Comparison of ENCODE assay signal across 25 cellular contexts in the genomic region with DNA sequence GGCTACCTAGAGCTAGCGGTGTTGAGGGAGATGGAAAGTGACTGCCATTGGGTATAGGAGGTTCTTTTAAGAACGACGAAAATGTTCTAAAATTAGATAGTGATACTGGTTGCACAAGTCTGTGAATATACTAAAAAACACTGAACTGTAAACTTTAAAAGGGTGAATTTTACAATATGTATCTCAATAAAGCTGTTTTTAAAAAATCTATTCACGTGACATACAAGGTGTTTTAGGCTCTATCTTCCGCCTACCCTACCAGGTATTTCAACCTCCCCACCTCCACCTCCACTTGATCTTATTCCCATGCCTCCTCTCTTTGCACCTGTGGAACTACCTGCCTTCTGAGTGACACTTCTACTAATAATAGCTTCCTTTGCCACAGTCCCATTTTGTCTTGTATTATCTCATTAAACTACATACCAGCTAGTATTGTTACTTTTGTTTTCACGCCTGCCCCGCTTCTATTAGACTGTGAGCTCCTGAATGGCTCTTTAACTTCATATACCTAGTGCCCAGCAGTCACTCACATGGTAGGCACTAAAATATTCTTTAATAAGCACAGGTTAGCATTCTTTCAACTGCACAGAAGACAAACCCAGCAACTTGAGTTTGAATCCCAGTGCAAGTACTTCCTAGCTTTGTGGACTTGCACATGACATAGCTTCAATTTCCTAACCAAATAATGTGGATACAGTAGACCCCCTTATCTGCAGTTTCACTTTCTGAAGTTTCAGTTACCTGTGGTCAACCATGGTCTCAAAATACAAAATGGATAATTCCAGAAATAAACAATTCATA. TPM values are rescaled to one million over a fixed set of nuclear protein-coding genes. Genes with fewer than 3 reads are reported as not detected.
DNase-seq lines count a peak whose midpoint lies in the region; ATAC-seq, FAIRE-seq and TF ChIP-seq lines count a peak whose summit lies in the region.
"Had no signal": no experiment of that assay in that cellular context is flagged by ENCODE, and none has a peak within 500 bp of the region (broad histone marks: within the 10 kb centered on the region; RNA-seq: fewer than 3 reads in every experiment).

No MANE protein-coding gene starts in this region.

- H3K9me3 Mint-ChIP-seq in activated naive CD8-positive, alpha-beta T cell (ENCODE audit: low read depth), result no peaks in the 10 kb centered on the region
- no peaks in the 10 kb centered on the region for H3K9me3 Mint-ChIP-seq in activated naive CD8-positive, alpha-beta T cell treated with anti-CD3 and anti-CD28 coated beads for 36 hours
- H3K9me3 Mint-ChIP-seq in stimulated activated naive B cell treated with anti-CD40 and anti-IgM and Interleukin-4, amounts not matched to agents 10 μg/mL and 1 μg/mL and 100 μg/mL, for 72 hours, result no peaks in the 10 kb centered on the region
- H3K9me3 Mint-ChIP-seq: activated CD4-positive, alpha-beta memory T cell treated with anti-CD3 and anti-CD28 coated beads, Interleukin-2, amount 10 ng/mL, durations not matched to agents 7 days and 5 days; activated naive CD8-positive, alpha-beta T cell treated with anti-CD3 and anti-CD28 coated beads, Interleukin-2, amount 10 ng/mL, durations not matched to agents 7 days and 5 days; activated T-helper 2 cell treated with anti-CD3 and anti-CD28 coated beads, Interferon-gamma antibody, Interleukin-2, Interleukin-4, amounts not matched to agents 10 μg/mL and 5 μg/mL and 100 μg/mL, durations not matched to agents 14 hours and 24 hours and 36 hours; dendritic cell treated with granulocyte-macrophage colony-stimulating factor and Interleukin-4, amounts not matched to agents 40 ng/mL and 50 ng/mL, for 4 days; T-helper 1 cell treated with Interleukin-12 subunit alpha and Interleukin-12 subunit beta and Interleukin-4 antibody, amounts not matched to agents 30 μg/mL and 1 μg/mL, for 36 hours had no signal

- H3K27ac Mint-ChIP-seq in activated naive CD8-positive, alpha-beta T cell, result peak overlapping the region; percentile 6
- H3K27ac Mint-ChIP-seq in activated naive CD8-positive, alpha-beta T cell treated with anti-CD3 and anti-CD28 coated beads for 36 hours, result no peak overlapping the region
- peak overlapping the region; percentile 39 for H3K27ac Mint-ChIP-seq in T-helper 17 cell
- H3K27ac Mint-ChIP-seq in stimulated activated naive B cell treated with anti-CD40 and anti-IgM and Interleukin-4, amounts not matched to agents 10 μg/mL and 1 μg/mL and 100 μg/mL, for 72 hours, result peak overlapping the region; percentile 3
- H3K27ac Mint-ChIP-seq: activated CD4-positive, alpha-beta memory T cell treated with anti-CD3 and anti-CD28 coated beads, Interleukin-2, amount 10 ng/mL, durations not matched to agents 7 days and 5 days; activated naive CD8-positive, alpha-beta T cell treated with anti-CD3 and anti-CD28 coated beads, Interleukin-2, amount 10 ng/mL, durations not matched to agents 7 days and 5 days; activated T-helper 2 cell treated with anti-CD3 and anti-CD28 coated beads, Interferon-gamma antibody, Interleukin-2, Interleukin-4, amounts not matched to agents 10 μg/mL and 5 μg/mL and 100 μg/mL, durations not matched to agents 14 hours and 24 hours and 36 hours; dendritic cell treated with granulocyte-macrophage colony-stimulating factor and Interleukin-4, amounts not matched to agents 40 ng/mL and 50 ng/mL, for 4 days; T-helper 1 cell treated with Interleukin-12 subunit alpha and Interleukin-12 subunit beta and Interleukin-4 antibody, amounts not matched to agents 30 μg/mL and 1 μg/mL, for 36 hours had no signal

- no peak for DNase-seq in activated naive CD8-positive, alpha-beta T cell treated with anti-CD3 and anti-CD28 coated beads for 36 hours
- DNase-seq in H54 (ENCODE audit: insufficient read length, low spot score), result no peak
- DNase-seq in T-helper 17 cell, result no peak
- no peak for DNase-seq in stimulated activated naive B cell treated with anti-CD40 and anti-IgM and Interleukin-4, amounts not matched to agents 10 μg/mL and 1 μg/mL and 100 μg/mL, for 72 hours
- no peak for DNase-seq in NCI-H146 treated with DMSO at 0.1 percent for 48 hours (lab: John Stamatoyannopoulos, UW; ENCODE audit: unreplicated experiment)
- no peak for DNase-seq in cerebellum (ENCODE audit: low spot score)
- DNase-seq: 8988T; activated CD4-positive, alpha-beta memory T cell treated with anti-CD3 and anti-CD28 coated beads, Interleukin-2, amount 10 ng/mL, durations not matched to agents 7 days and 5 days; activated CD4-positive, alpha-beta T cell treated with anti-CD3 and anti-CD28 coated beads for 1 hour; activated naive CD8-positive, alpha-beta T cell treated with anti-CD3 and anti-CD28 coated beads, Interleukin-2, amount 10 ng/mL, durations not matched to agents 7 days and 5 days; GM23248; hippocampal formation; mesendoderm; NCI-H2081; NCI-H345; nucleus accumbens; psoas muscle; stimulated activated naive CD4-positive, alpha-beta T cell treated with Interleukin-2 at 50 U/mL for 16 hours had no signal

- ATAC-seq in T-helper 17 cell, result no peak
- no peak for ATAC-seq in stimulated activated naive B cell treated with anti-CD40 and anti-IgM and Interleukin-4, amounts not matched to agents 10 μg/mL and 1 μg/mL and 100 μg/mL, for 72 hours (replicated peaks)
- no peak for ATAC-seq in HG03045 (IDR thresholded peaks at IDR 0.05; ENCODE audit: unreplicated experiment)

- TF ChIP-seq POLR2A in H54 (IDR thresholded peaks at IDR 0.05; ENCODE audit: low read depth, low read length), result no peak

- peak; percentile 33 for FAIRE-seq in H54 (lab: Jason Lieb, UNC)
- FAIRE-seq: frontal cortex had no signal

- no peaks in the 10 kb centered on the region for H3K27me3 Mint-ChIP-seq in activated naive CD8-positive, alpha-beta T cell
- no peaks in the 10 kb centered on the region for H3K27me3 Mint-ChIP-seq in activated naive CD8-positive, alpha-beta T cell treated with anti-CD3 and anti-CD28 coated beads for 36 hours
- H3K27me3 Mint-ChIP-seq in T-helper 17 cell, result no peaks in the 10 kb centered on the region
- H3K27me3 Mint-ChIP-seq in stimulated activated naive B cell treated with anti-CD40 and anti-IgM and Interleukin-4, amounts not matched to agents 10 μg/mL and 1 μg/mL and 100 μg/mL, for 72 hours, result no peaks in the 10 kb centered on the region
- H3K27me3 Mint-ChIP-seq: activated CD4-positive, alpha-beta memory T cell treated with anti-CD3 and anti-CD28 coated beads, Interleukin-2, amount 10 ng/mL, durations not matched to agents 7 days and 5 days; activated naive CD8-positive, alpha-beta T cell treated with anti-CD3 and anti-CD28 coated beads, Interleukin-2, amount 10 ng/mL, durations not matched to agents 7 days and 5 days; dendritic cell treated with granulocyte-macrophage colony-stimulating factor and Interleukin-4, amounts not matched to agents 40 ng/mL and 50 ng/mL, for 4 days had no signal

- H3K9me3 ChIP-seq in T-helper 17 cell (ENCODE audit: control insufficient read depth, low read length, poor library complexity, severe bottlenecking), result no peaks in the 10 kb centered on the region
- H3K9me3 ChIP-seq: ascending aorta, psoas muscle had no signal

- peak overlapping the region; percentile 3 for H3K4me3 Mint-ChIP-seq in activated naive CD8-positive, alpha-beta T cell
- no peak overlapping the region for H3K4me3 Mint-ChIP-seq in activated naive CD8-positive, alpha-beta T cell treated with anti-CD3 and anti-CD28 coated beads for 36 hours
- H3K4me3 Mint-ChIP-seq in T-helper 17 cell, result no peak overlapping the region
- peak overlapping the region; percentile 7 to 46 for H3K4me3 Mint-ChIP-seq in stimulated activated naive B cell treated with anti-CD40 and anti-IgM and Interleukin-4, amounts not matched to agents 10 μg/mL and 1 μg/mL and 100 μg/mL, for 72 hours
- H3K4me3 Mint-ChIP-seq: activated CD4-positive, alpha-beta memory T cell treated with anti-CD3 and anti-CD28 coated beads, Interleukin-2, amount 10 ng/mL, durations not matched to agents 7 days and 5 days; activated naive CD8-positive, alpha-beta T cell treated with anti-CD3 and anti-CD28 coated beads, Interleukin-2, amount 10 ng/mL, durations not matched to agents 7 days and 5 days; dendritic cell treated with granulocyte-macrophage colony-stimulating factor and Interleukin-4, amounts not matched to agents 40 ng/mL and 50 ng/mL, for 4 days; T-helper 1 cell treated with Interleukin-12 subunit alpha and Interleukin-12 subunit beta and Interleukin-4 antibody, amounts not matched to agents 30 μg/mL and 1 μg/mL, for 36 hours had no signal

- H3K4me1 Mint-ChIP-seq in activated naive CD8-positive, alpha-beta T cell (ENCODE audit: low read depth), result peaks cover 74% of the 10 kb centered on the region
- peaks cover 50% of the 10 kb centered on the region for H3K4me1 Mint-ChIP-seq in activated naive CD8-positive, alpha-beta T cell treated with anti-CD3 and anti-CD28 coated beads for 36 hours
- H3K4me1 Mint-ChIP-seq in T-helper 17 cell, result peaks cover 48% of the 10 kb centered on the region
- peaks cover 44 to 71% of the 10 kb centered on the region in 2 donors for H3K4me1 Mint-ChIP-seq in stimulated activated naive B cell treated with anti-CD40 and anti-IgM and Interleukin-4, amounts not matched to agents 10 μg/mL and 1 μg/mL and 100 μg/mL, for 72 hours

- no peaks in the 10 kb centered on the region for H3K36me3 Mint-ChIP-seq in activated naive CD8-positive, alpha-beta T cell
- H3K36me3 Mint-ChIP-seq in activated naive CD8-positive, alpha-beta T cell treated with anti-CD3 and anti-CD28 coated beads for 36 hours, result no peaks in the 10 kb centered on the region
- H3K36me3 Mint-ChIP-seq in T-helper 17 cell (ENCODE audit: low read depth), result no peaks in the 10 kb centered on the region
- H3K36me3 Mint-ChIP-seq in stimulated activated naive B cell treated with anti-CD40 and anti-IgM and Interleukin-4, amounts not matched to agents 10 μg/mL and 1 μg/mL and 100 μg/mL, for 72 hours, result peaks cover under 1 to 14% of the 10 kb centered on the region in 2 donors

RNA-seq across cellular contexts. Expression of a gene that starts 9.3 kb away (rescaled TPM):
- total RNA-seq in activated naive CD8-positive, alpha-beta T cell treated with anti-CD3 and anti-CD28 coated beads for 36 hours, result 10 to 100 TPM; 46.2 to 46.9 TPM
- total RNA-seq in T-helper 17 cell (10 to 100 TPM; 90.5 to 95.5 TPM), cerebellum (17.1 TPM)

Comparison
In these comparisons a context has a peak if more than half of its experiments do, and no peak if none do; other contexts are left out.
1. H3K4me3 Mint-ChIP-seq: peak in activated naive CD8-positive, alpha-beta T cell (single experiment) and stimulated activated naive B cell treated with anti-CD40 and anti-IgM and Interleukin-4, amounts not matched to agents 10 μg/mL and 1 μg/mL and 100 μg/mL, for 72 hours (2 of 2); none in activated naive CD8-positive, alpha-beta T cell treated with anti-CD3 and anti-CD28 coated beads for 36 hours (single experiment) and T-helper 17 cell (single experiment).